1 cellular context compared by ENCODE assay signal in genomic region chr14:101315802-101316296, GRCh38.
A peak's percentile ranks its signal among the peaks of the same experiment; 100 is the strongest.
TF ChIP-seq lines count a peak whose summit lies in the region.

No MANE protein-coding gene starts in this region.

TF ChIP-seq in K562, 482 proteins besides CTCF, POLR2A, EP300 and RAD21 (continued from another document and continues in another):
- no peak for TF ChIP-seq RREB1 (CRISPR knock-in tag; IDR thresholded peaks at IDR 0.05)
- TF ChIP-seq KAT8 (IDR thresholded peaks at IDR 0.05; ENCODE audit: low read depth): no peak
- TF ChIP-seq CCNT2 (IDR thresholded peaks at IDR 0.05; ENCODE audit: borderline replicate concordance, extremely low read depth, insufficient read length, low read depth, low read length): no peak
- peak; percentile 25; the same call in 1 of the 2 replicates for TF ChIP-seq ZNF316 (IDR thresholded peaks at IDR 0.05)
- TF ChIP-seq NFATC3 (IDR thresholded peaks at IDR 0.05): no peak
- TF ChIP-seq PTBP1 (IDR thresholded peaks at IDR 0.05; ENCODE audit: low read depth, low read length): no peak
- no peak for TF ChIP-seq LCOR (CRISPR knock-in tag; IDR thresholded peaks at IDR 0.05)
- TF ChIP-seq ZNF384 (IDR thresholded peaks at IDR 0.05; ENCODE audit: low read depth, low read length): no peak
- TF ChIP-seq USF1 (CRISPR knock-in tag; IDR thresholded peaks at IDR 0.05): peak; percentile 67
- TF ChIP-seq NCOA1 (IDR thresholded peaks at IDR 0.05; ENCODE audit: low read depth): peak; percentile 51; the same call in 1 of the 2 replicates
- no peak for TF ChIP-seq TFAP4 (CRISPR knock-in tag; IDR thresholded peaks at IDR 0.05; ENCODE audit: borderline replicate concordance)
- no peak for TF ChIP-seq NKRF (IDR thresholded peaks at IDR 0.05; ENCODE audit: borderline replicate concordance)
- no peak for TF ChIP-seq SRF (CRISPR knock-in tag; IDR thresholded peaks at IDR 0.05)
- TF ChIP-seq GATA2 (CRISPR knock-in tag; IDR thresholded peaks at IDR 0.05): no peak
- peak; percentile 85 for TF ChIP-seq ZEB2 (IDR thresholded peaks at IDR 0.05)
- no peak for TF ChIP-seq CBX1 (IDR thresholded peaks at IDR 0.05; ENCODE audit: low read depth)
- TF ChIP-seq SMARCB1 (IDR thresholded peaks at IDR 0.05; ENCODE audit: insufficient read length, low read depth): no peak
- TF ChIP-seq ARID1B (IDR thresholded peaks at IDR 0.05): peak; percentile 68
- TF ChIP-seq JUN (IDR thresholded peaks at IDR 0.05; ENCODE audit: borderline replicate concordance, low read depth, low read length): peak; percentile 78
- no peak for TF ChIP-seq JUN (CRISPR knock-in tag; IDR thresholded peaks at IDR 0.05; ENCODE audit: borderline replicate concordance)
- TF ChIP-seq CHAMP1 (IDR thresholded peaks at IDR 0.05): no peak
- no peak for TF ChIP-seq KDM5B (IDR thresholded peaks at IDR 0.05; ENCODE audit: insufficient replicate concordance, low read depth, low read length)
- no peak for TF ChIP-seq THRA (IDR thresholded peaks at IDR 0.05)
- TF ChIP-seq AFF1 (IDR thresholded peaks at IDR 0.05; ENCODE audit: low read depth in 1 of 2, partially characterized antibody in 2 of 2): peak in 1 of 2 experiments; percentile 76
- no peak for TF ChIP-seq EHMT2 (IDR thresholded peaks at IDR 0.05)
- no peak for TF ChIP-seq PRDM10 (IDR thresholded peaks at IDR 0.05; ENCODE audit: partially characterized antibody)
- TF ChIP-seq SNIP1 (IDR thresholded peaks at IDR 0.05; ENCODE audit: low read depth): no peak
- TF ChIP-seq ZFPM2 (CRISPR knock-in tag; IDR thresholded peaks at IDR 0.05): no peak
- no peak for TF ChIP-seq ARHGAP35 (IDR thresholded peaks at IDR 0.05; ENCODE audit: partially characterized antibody)
